7 cellular contexts compared by ENCODE assay signal in genomic region chr10:62050627-62050924, GRCh38.
DNase-seq lines count a peak whose midpoint lies in the region; ATAC-seq and TF ChIP-seq lines count a peak whose summit lies in the region.

No MANE protein-coding gene starts in this region.

- H3K36me3 Mint-ChIP-seq in activated naive CD8-positive, alpha-beta T cell: peaks cover 39% of the 10 kb centered on the region

- no peak for ATAC-seq in stimulated activated naive CD8-positive, alpha-beta T cell treated with anti-CD3 and anti-CD28 coated beads, Interleukin-15, amount 100 ng/mL, for 72 hours
- ATAC-seq in GM19467 (IDR thresholded peaks at IDR 0.05; ENCODE audit: unreplicated experiment): no peak

- no peaks in the 10 kb centered on the region for H3K27me3 Mint-ChIP-seq in activated naive CD8-positive, alpha-beta T cell
- no peaks in the 10 kb centered on the region for H3K27me3 Mint-ChIP-seq in stimulated activated naive CD8-positive, alpha-beta T cell treated with anti-CD3 and anti-CD28 coated beads, Interleukin-15, amount 100 ng/mL, for 72 hours

- H3K9me3 Mint-ChIP-seq in activated naive CD8-positive, alpha-beta T cell (ENCODE audit: low read depth): no peaks in the 10 kb centered on the region
- peaks cover 0 to 4% of the 10 kb centered on the region in 2 donors for H3K9me3 Mint-ChIP-seq in stimulated activated naive CD8-positive, alpha-beta T cell treated with anti-CD3 and anti-CD28 coated beads, Interleukin-15, amount 100 ng/mL, for 72 hours

- H3K4me3 ChIP-seq in HFF-Myc (replicated peaks; ENCODE audit: low read depth, low read length): peak overlapping the region; percentile 69
- peak overlapping the region; percentile 61 for H3K4me3 ChIP-seq in kidney epithelial cell (ENCODE audit: low read depth, low read length)

- H3K4me1 Mint-ChIP-seq in activated naive CD8-positive, alpha-beta T cell (ENCODE audit: low read depth): peaks cover 96% of the 10 kb centered on the region
- H3K4me1 Mint-ChIP-seq in stimulated activated naive CD8-positive, alpha-beta T cell treated with anti-CD3 and anti-CD28 coated beads, Interleukin-15, amount 100 ng/mL, for 72 hours: peaks cover 99% of the 10 kb centered on the region

- H3K4me3 Mint-ChIP-seq in activated naive CD8-positive, alpha-beta T cell: peak overlapping the region; percentile 88
- H3K4me3 Mint-ChIP-seq in stimulated activated naive CD8-positive, alpha-beta T cell treated with anti-CD3 and anti-CD28 coated beads, Interleukin-15, amount 100 ng/mL, for 72 hours: peak overlapping the region; percentile 80 to 83

- H3K27ac Mint-ChIP-seq in activated naive CD8-positive, alpha-beta T cell: peak overlapping the region; percentile 98
- H3K27ac Mint-ChIP-seq in stimulated activated naive CD8-positive, alpha-beta T cell treated with anti-CD3 and anti-CD28 coated beads, Interleukin-15, amount 100 ng/mL, for 72 hours: peak overlapping the region; percentile 96 to 99

- DNase-seq in HFF-Myc (ENCODE audit: extremely low read depth, low read depth): no peak
- DNase-seq in kidney epithelial cell (ENCODE audit: low read depth): no peak
- DNase-seq in stimulated activated naive CD8-positive, alpha-beta T cell treated with anti-CD3 and anti-CD28 coated beads, Interleukin-15, amount 100 ng/mL, for 72 hours: no peak
- no peak for DNase-seq in HCEC 1CT
- no peak for DNase-seq in cortex of kidney (lab: John Stamatoyannopoulos, UW)

- peaks cover 5% of the 10 kb centered on the region for H3K36me3 ChIP-seq in kidney epithelial cell (ENCODE audit: control insufficient read depth, insufficient read depth, low read length)

- no peaks in the 10 kb centered on the region for H3K27me3 ChIP-seq in kidney epithelial cell (ENCODE audit: control insufficient read depth, insufficient read depth, low read length)

- TF ChIP-seq CTCF in HFF-Myc (IDR thresholded peaks at IDR 0.05; ENCODE audit: low read depth, low read length, missing control alignments): no peak
- no peak for TF ChIP-seq CTCF in kidney epithelial cell (IDR thresholded peaks at IDR 0.05; ENCODE audit: insufficient read depth, low read length, poor library complexity, severe bottlenecking)
